In genomic region chr1:177800386-177801058, GRCh38 we compare ENCODE assay signal across 9 cellular contexts.
A peak's percentile ranks its signal among the peaks of the same experiment; 100 is the strongest.
DNase-seq lines count a peak whose midpoint lies in the region; ATAC-seq, FAIRE-seq and TF ChIP-seq lines count a peak whose summit lies in the region.
"Had no signal": no experiment of that assay in that cellular context is flagged by ENCODE, and none has a peak within 500 bp of the region (broad histone marks: within the 10 kb centered on the region; RNA-seq: fewer than 3 reads in every experiment).

No MANE protein-coding gene starts in this region.

- H3K9me3 ChIP-seq in DND-41 (ENCODE audit: insufficient read depth, low read length, severe bottlenecking) (peaks cover 7% of the 10 kb centered on the region), ascending aorta (no peaks in the 10 kb centered on the region)

- DNase-seq in DND-41 (peak; percentile 56), HTR-8/SVneo (ENCODE audit: insufficient read length, low spot score) (peak; percentile 10), epithelial cell of esophagus (ENCODE audit: low read depth) (peak; percentile 80), hippocampal formation (lab: John Stamatoyannopoulos, UW) (no peak), ascending aorta (ENCODE audit: low spot score in 2 of 2) (no peak)
- no peak for DNase-seq in activated CD4-positive, CD25-positive, alpha-beta regulatory T cell treated with anti-CD3 and anti-CD28 coated beads, Interleukin-2, amount 50 U/mL, for 72 hours
- no peak for DNase-seq in activated CD4-positive, alpha-beta T cell treated with anti-CD3 and anti-CD28 coated beads for 1 hour

- no peak overlapping the region for H2AFZ ChIP-seq in DND-41 (ENCODE audit: low read depth, low read length)

- no peak overlapping the region for H3K4me2 ChIP-seq in DND-41 (ENCODE audit: insufficient read depth, low read length)

- no peaks in the 10 kb centered on the region for H3K27me3 ChIP-seq in DND-41 (ENCODE audit: insufficient read depth, low read length, poor library complexity)
- no peaks in the 10 kb centered on the region for H3K27me3 ChIP-seq in ascending aorta

- no peak overlapping the region for H3K9ac ChIP-seq in DND-41 (ENCODE audit: low read depth, low read length)

- no peaks in the 10 kb centered on the region for H3K36me3 ChIP-seq in DND-41 (ENCODE audit: insufficient read depth, low read length)
- H3K36me3 ChIP-seq in ascending aorta: no peaks in the 10 kb centered on the region

- intact Hi-C loops in ascending aorta (cut with DNase I): no loop called here

- no peak for FAIRE-seq in HTR-8/SVneo (lab: Jason Lieb, UNC)
- FAIRE-seq: D721Med had no signal

- H3K79me2 ChIP-seq in DND-41 (ENCODE audit: insufficient read depth, low read length): no peaks in the 10 kb centered on the region

- peak overlapping the region; percentile 31; the same call in 1 of the 2 replicates for H3K27ac ChIP-seq in DND-41 (ENCODE audit: low read length)
- no peak overlapping the region for H3K27ac ChIP-seq in ascending aorta

- no peak overlapping the region for H3K4me3 ChIP-seq in DND-41 (ENCODE audit: low read depth in 1 of 2, low read length in 2 of 2)
- H3K4me3 ChIP-seq in epithelial cell of esophagus (ENCODE audit: low read length): no peak overlapping the region
- no peak overlapping the region for H3K4me3 ChIP-seq in ascending aorta

- ATAC-seq in DND-41 (ENCODE audit: insufficient read depth, low read depth) (peak; percentile 84), GM21529 (IDR thresholded peaks at IDR 0.05; ENCODE audit: unreplicated experiment) (peak; percentile 71)

- H3K4me1 ChIP-seq in DND-41 (ENCODE audit: insufficient read depth, low read length) (peaks cover 20% of the 10 kb centered on the region), ascending aorta (no peaks in the 10 kb centered on the region)

- TF ChIP-seq CTCF in DND-41 (IDR thresholded peaks at IDR 0.05; ENCODE audit: borderline replicate concordance, extremely low read depth, low read length, poor library complexity, severe bottlenecking) (no peak), epithelial cell of esophagus (IDR thresholded peaks at IDR 0.05; ENCODE audit: insufficient read depth, low read depth, low read length, missing control alignments) (no peak), ascending aorta (IDR thresholded peaks at IDR 0.05) (no peak)

- H4K20me1 ChIP-seq in DND-41 (ENCODE audit: insufficient read depth, low read length): no peaks in the 10 kb centered on the region

Comparison
In these comparisons a context has a peak if more than half of its experiments do, and no peak if none do; other contexts are left out.
1. DNase-seq: peak in DND-41 (single experiment), HTR-8/SVneo (single experiment) and epithelial cell of esophagus (single experiment); none in activated CD4-positive, CD25-positive, alpha-beta regulatory T cell treated with anti-CD3 and anti-CD28 coated beads, Interleukin-2, amount 50 U/mL, for 72 hours (single experiment), hippocampal formation (0 of 2), activated CD4-positive, alpha-beta T cell treated with anti-CD3 and anti-CD28 coated beads for 1 hour (single experiment) and ascending aorta (0 of 2).